ENCODE assay signal across 8 cellular contexts in the genomic region with DNA sequence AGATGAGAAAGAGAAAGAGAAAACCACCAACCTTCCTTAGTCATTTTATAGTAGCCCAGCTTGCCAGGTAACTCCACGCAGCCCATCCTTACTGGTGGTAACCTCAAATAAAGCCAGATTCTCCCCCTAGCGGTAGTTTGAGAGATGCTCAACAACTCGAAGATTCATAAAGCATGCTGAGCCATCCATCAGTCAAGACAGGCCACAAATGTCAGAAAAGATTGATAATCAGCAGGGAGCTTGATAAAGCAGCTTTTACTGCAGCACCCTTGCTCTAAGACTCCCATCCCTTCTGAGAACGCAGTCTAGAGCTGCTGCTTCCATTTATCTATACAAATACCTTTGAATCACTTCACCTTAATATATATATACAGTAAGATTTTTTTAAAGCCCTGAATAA.
DNase-seq lines count a peak whose midpoint lies in the region; FAIRE-seq and TF ChIP-seq lines count a peak whose summit lies in the region.

No MANE protein-coding gene starts in this region.

- CTCF ChIA-PET in CD8-positive, alpha-beta memory T cell (lab: Charles Lee) = no interaction called here

- no peaks in the 10 kb centered on the region for H3F3A ChIP-seq in OCI-LY1 (ENCODE audit: insufficient read depth, low read length)

- DNase-seq in AG20443 (ENCODE audit: low spot score) (peak; percentile 70), GM13977 (ENCODE audit: low spot score) (peak; percentile 48), HTR-8/SVneo (ENCODE audit: insufficient read length, low spot score) (peak; percentile 70), epithelial cell of esophagus (ENCODE audit: low read depth) (peak; percentile 87), midbrain (lab: John Stamatoyannopoulos, UW) (peak; percentile 51)
- DNase-seq in CD8-positive, alpha-beta memory T cell = no peak
- no peak for DNase-seq in effector memory CD4-positive, alpha-beta T cell

- H4K20me1 ChIP-seq in OCI-LY1 (ENCODE audit: insufficient read depth, low read length) = no peaks in the 10 kb centered on the region

- H3K27me3 Mint-ChIP-seq in CD8-positive, alpha-beta memory T cell = peaks cover 0 to 2% of the 10 kb centered on the region in 2 donors

- H3K36me3 ChIP-seq in OCI-LY1 (ENCODE audit: insufficient read depth, low read length) = no peaks in the 10 kb centered on the region
- H3K36me3 ChIP-seq in CD8-positive, alpha-beta memory T cell (ENCODE audit: insufficient read depth, low read length) = no peaks in the 10 kb centered on the region
- no peaks in the 10 kb centered on the region for H3K36me3 ChIP-seq in effector memory CD4-positive, alpha-beta T cell (ENCODE audit: control insufficient read depth, insufficient read depth, low read length)

- H3K9me3 ChIP-seq in OCI-LY1 (ENCODE audit: low read length) = no peaks in the 10 kb centered on the region
- no peaks in the 10 kb centered on the region for H3K9me3 ChIP-seq in CD8-positive, alpha-beta memory T cell (ENCODE audit: low read length)
- H3K9me3 ChIP-seq in effector memory CD4-positive, alpha-beta T cell (ENCODE audit: control insufficient read depth, low read length) = no peaks in the 10 kb centered on the region

- H3K4me2 ChIP-seq in OCI-LY1 (ENCODE audit: low read length) = no peak overlapping the region

- no peaks in the 10 kb centered on the region for H3K36me3 Mint-ChIP-seq in CD8-positive, alpha-beta memory T cell

- H3K9ac ChIP-seq in OCI-LY1 (ENCODE audit: low read length) = no peak overlapping the region

- no peak overlapping the region for H3K4me3 Mint-ChIP-seq in CD8-positive, alpha-beta memory T cell

- H2AFZ ChIP-seq in OCI-LY1 (ENCODE audit: low read length) = no peak overlapping the region

- H3K79me2 ChIP-seq in OCI-LY1 (ENCODE audit: insufficient read depth, low read length) = no peaks in the 10 kb centered on the region

- no peaks in the 10 kb centered on the region for H3K27me3 ChIP-seq in OCI-LY1 (ENCODE audit: insufficient read depth, low read length)
- no peaks in the 10 kb centered on the region for H3K27me3 ChIP-seq in CD8-positive, alpha-beta memory T cell (ENCODE audit: insufficient read depth, low read length, poor library complexity, severe bottlenecking)
- H3K27me3 ChIP-seq in effector memory CD4-positive, alpha-beta T cell (replicated peaks; ENCODE audit: control insufficient read depth, insufficient read depth, low read length, poor library complexity, severe bottlenecking) = no peaks in the 10 kb centered on the region

- peak; percentile 68 for TF ChIP-seq CTCF in GM13977 (IDR thresholded peaks at IDR 0.05; ENCODE audit: extremely low read depth, insufficient read depth, missing control alignments)
- TF ChIP-seq CTCF in OCI-LY1 (IDR thresholded peaks at IDR 0.05; ENCODE audit: low read length) = peak; percentile 69
- peak; percentile 84 for TF ChIP-seq CTCF in epithelial cell of esophagus (IDR thresholded peaks at IDR 0.05; ENCODE audit: insufficient read depth, low read depth, low read length, missing control alignments)

- no peaks in the 10 kb centered on the region for H3K4me1 ChIP-seq in OCI-LY1 (ENCODE audit: insufficient read depth, low read length, severe bottlenecking)
- no peaks in the 10 kb centered on the region for H3K4me1 ChIP-seq in CD8-positive, alpha-beta memory T cell (ENCODE audit: insufficient read depth, low read length)
- no peaks in the 10 kb centered on the region for H3K4me1 ChIP-seq in effector memory CD4-positive, alpha-beta T cell (ENCODE audit: control insufficient read depth, insufficient read depth, low read length, poor library complexity, severe bottlenecking)

- peak; percentile 73 for FAIRE-seq in HTR-8/SVneo (lab: Jason Lieb, UNC)

- in situ Hi-C loops in GM13977 (cut with MboI; ENCODE audit: low pct_unique_long_range_greater_than_20kb, low sequenced_read_pairs, unreplicated experiment) = no loop called here

- no peak overlapping the region for H3K27ac ChIP-seq in OCI-LY1 (ENCODE audit: low read depth, low read length, poor library complexity, severe bottlenecking)
- H3K27ac ChIP-seq in CD8-positive, alpha-beta memory T cell (ENCODE audit: low read depth, low read length) = no peak overlapping the region
- no peak overlapping the region for H3K27ac ChIP-seq in effector memory CD4-positive, alpha-beta T cell (ENCODE audit: insufficient read depth, low read length, poor library complexity, severe bottlenecking)

- peaks cover 0 to 3% (median 0%) of the 10 kb centered on the region in 5 donors for H3K9me3 Mint-ChIP-seq in CD8-positive, alpha-beta memory T cell

- H3K27ac Mint-ChIP-seq in CD8-positive, alpha-beta memory T cell = no peak overlapping the region

- H3K4me3 ChIP-seq in OCI-LY1 (ENCODE audit: low read depth, low read length, poor library complexity, severe bottlenecking) (no peak overlapping the region), epithelial cell of esophagus (ENCODE audit: low read length) (no peak overlapping the region)
- no peak overlapping the region for H3K4me3 ChIP-seq in CD8-positive, alpha-beta memory T cell (ENCODE audit: low read length)
- H3K4me3 ChIP-seq in effector memory CD4-positive, alpha-beta T cell (ENCODE audit: insufficient read depth, low read depth, low read length, poor library complexity, severe bottlenecking) = no peak overlapping the region

- H3K9me2 ChIP-seq in OCI-LY1 (ENCODE audit: low read depth, low read length) = no peaks in the 10 kb centered on the region

- no peaks in the 10 kb centered on the region for H3K4me1 Mint-ChIP-seq in CD8-positive, alpha-beta memory T cell

- POLR2A ChIA-PET in CD8-positive, alpha-beta memory T cell (lab: Charles Lee) = no interaction called here

Comparison
In these comparisons a context has a peak if more than half of its experiments do, and no peak if none do; other contexts are left out.
1. DNase-seq: peak in AG20443 (single experiment), GM13977 (single experiment), HTR-8/SVneo (single experiment), epithelial cell of esophagus (single experiment) and midbrain (single experiment); none in CD8-positive, alpha-beta memory T cell (0 of 5) and effector memory CD4-positive, alpha-beta T cell (0 of 3).
2. Peak in every context shown above with its lines, with median percentiles within 50 percentile points of each other: CTCF ChIP-seq.